ENCODE assay signal across 12 cellular contexts in the genomic region with DNA sequence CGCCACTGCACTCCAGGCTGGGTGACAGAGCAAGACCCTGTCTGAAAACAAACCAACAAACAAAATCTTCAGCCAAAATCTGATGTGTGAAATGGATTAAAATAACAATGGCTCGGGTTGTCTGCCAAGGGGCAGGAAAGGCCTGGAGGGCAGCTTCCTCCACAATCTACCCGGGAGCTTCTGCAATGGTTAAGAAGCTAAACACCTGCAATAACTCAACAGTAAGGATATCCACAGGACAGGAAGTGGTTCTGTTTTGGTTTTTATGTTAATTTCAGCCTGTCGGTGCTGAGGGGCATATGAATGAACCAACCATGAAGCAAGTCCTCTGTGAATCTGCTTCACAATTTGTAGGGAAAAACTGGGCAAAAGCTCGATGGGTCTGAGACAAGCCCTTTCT. TPM values are rescaled to one million over a fixed set of nuclear protein-coding genes. Genes with fewer than 3 reads are reported as not detected.
DNase-seq lines count a peak whose midpoint lies in the region; ATAC-seq and TF ChIP-seq lines count a peak whose summit lies in the region.
"Had no signal": no experiment of that assay in that cellular context is flagged by ENCODE, and none has a peak within 500 bp of the region (broad histone marks: within the 10 kb centered on the region; RNA-seq: fewer than 3 reads in every experiment).

No MANE protein-coding gene starts in this region.

- H3K27ac Mint-ChIP-seq in activated CD4-positive, alpha-beta T cell treated with anti-CD3 and anti-CD28 coated beads, Interleukin-2, amount 10 ng/mL, durations not matched to agents 7 days and 5 days = peak overlapping the region; percentile 20
- H3K27ac Mint-ChIP-seq in activated naive CD8-positive, alpha-beta T cell treated with anti-CD3 and anti-CD28 coated beads, Interleukin-2, amount 10 ng/mL, durations not matched to agents 7 days and 5 days = peak overlapping the region; percentile 76

- CTCF ChIA-PET in activated CD4-positive, alpha-beta T cell treated with anti-CD3 and anti-CD28 coated beads, Interleukin-2, amount 10 ng/mL, durations not matched to agents 7 days and 5 days (lab: Charles Lee) = no interaction called here

- H3K9me3 Mint-ChIP-seq in activated CD4-positive, alpha-beta T cell treated with anti-CD3 and anti-CD28 coated beads, Interleukin-2, amount 10 ng/mL, durations not matched to agents 7 days and 5 days = no peaks in the 10 kb centered on the region
- H3K9me3 Mint-ChIP-seq in activated naive CD8-positive, alpha-beta T cell treated with anti-CD3 and anti-CD28 coated beads, Interleukin-2, amount 10 ng/mL, durations not matched to agents 7 days and 5 days = no peaks in the 10 kb centered on the region

- H2AFZ ChIP-seq in Loucy (ENCODE audit: low read length) = no peak overlapping the region

- intact Hi-C loops in colonic mucosa (cut with DNase I) = no loop called here
- intact Hi-C loops in left colon (cut with DNase I, micrococcal nuclease) = no loop called here

- peaks cover 64% of the 10 kb centered on the region for H3K36me3 ChIP-seq in Loucy (ENCODE audit: insufficient read depth, low read length)
- H3K36me3 ChIP-seq in neutrophil = peaks cover 41% of the 10 kb centered on the region
- peaks cover 10% of the 10 kb centered on the region for H3K36me3 ChIP-seq in colonic mucosa

- peaks cover 5% of the 10 kb centered on the region; the same call in 1 of the 2 replicates for H3F3A ChIP-seq in Loucy (ENCODE audit: low read depth)

- H3K4me3 Mint-ChIP-seq in activated CD4-positive, alpha-beta T cell treated with anti-CD3 and anti-CD28 coated beads, Interleukin-2, amount 10 ng/mL, durations not matched to agents 7 days and 5 days = no peak overlapping the region
- H3K4me3 Mint-ChIP-seq in activated naive CD8-positive, alpha-beta T cell treated with anti-CD3 and anti-CD28 coated beads, Interleukin-2, amount 10 ng/mL, durations not matched to agents 7 days and 5 days = peak overlapping the region; percentile 46

- TF ChIP-seq CTCF in Loucy (conservative IDR thresholded peaks at IDR 0.05; ENCODE audit: low read length) = no peak
- TF ChIP-seq CTCF in neutrophil (IDR thresholded peaks at IDR 0.05) = no peak
- TF ChIP-seq CTCF in colonic mucosa (IDR thresholded peaks at IDR 0.05) = no peak

- H4K20me1 ChIP-seq in Loucy (ENCODE audit: insufficient read depth, low read length, poor library complexity, severe bottlenecking) = no peaks in the 10 kb centered on the region

- H3K9ac ChIP-seq in Loucy (ENCODE audit: low read depth, low read length, poor library complexity, severe bottlenecking) (no peak overlapping the region), colonic mucosa (ENCODE audit: low read depth in 2 of 2, low read length in 2 of 2) (no peak overlapping the region)
- H3K9ac ChIP-seq: KMS-11 had no signal

- no peaks in the 10 kb centered on the region for H3K27me3 Mint-ChIP-seq in activated CD4-positive, alpha-beta T cell treated with anti-CD3 and anti-CD28 coated beads, Interleukin-2, amount 10 ng/mL, durations not matched to agents 7 days and 5 days
- H3K27me3 Mint-ChIP-seq in activated naive CD8-positive, alpha-beta T cell treated with anti-CD3 and anti-CD28 coated beads, Interleukin-2, amount 10 ng/mL, durations not matched to agents 7 days and 5 days = no peaks in the 10 kb centered on the region

- no peaks in the 10 kb centered on the region for H3K9me2 ChIP-seq in Loucy (replicated peaks; ENCODE audit: low read depth, low read length)

- H3K27ac ChIP-seq in neutrophil (peak overlapping the region; percentile 62), colonic mucosa (no peak overlapping the region)
- H3K27ac ChIP-seq: KMS-11, sigmoid colon, upper lobe of left lung had no signal

- POLR2A ChIA-PET in activated CD4-positive, alpha-beta T cell treated with anti-CD3 and anti-CD28 coated beads, Interleukin-2, amount 10 ng/mL, durations not matched to agents 7 days and 5 days (lab: Charles Lee) = no interaction called here
- POLR2A ChIA-PET in activated naive CD8-positive, alpha-beta T cell treated with anti-CD3 and anti-CD28 coated beads, Interleukin-2, amount 10 ng/mL, durations not matched to agents 7 days and 5 days (lab: Charles Lee) = interaction anchor here (0.7 to 2.2 kb wide), 2 partner anchors 9 to 34 kb away, joined by 4 to 9 read pairs; partner anchors contain the start of gene RAD52

- no peaks in the 10 kb centered on the region for H3K79me2 ChIP-seq in Loucy (ENCODE audit: insufficient read depth, low read length)

- H3K4me1 Mint-ChIP-seq in activated CD4-positive, alpha-beta T cell treated with anti-CD3 and anti-CD28 coated beads, Interleukin-2, amount 10 ng/mL, durations not matched to agents 7 days and 5 days = peaks cover 27% of the 10 kb centered on the region
- H3K4me1 Mint-ChIP-seq in activated naive CD8-positive, alpha-beta T cell treated with anti-CD3 and anti-CD28 coated beads, Interleukin-2, amount 10 ng/mL, durations not matched to agents 7 days and 5 days = peaks cover 19% of the 10 kb centered on the region

- no peaks in the 10 kb centered on the region for H3K9me3 ChIP-seq in Loucy (ENCODE audit: insufficient read depth, low read depth, low read length)
- no peaks in the 10 kb centered on the region for H3K9me3 ChIP-seq in neutrophil
- no peaks in the 10 kb centered on the region for H3K9me3 ChIP-seq in colonic mucosa
- H3K9me3 ChIP-seq: sigmoid colon, upper lobe of left lung had no signal

- peaks cover 54% of the 10 kb centered on the region for H3K36me3 Mint-ChIP-seq in activated CD4-positive, alpha-beta T cell treated with anti-CD3 and anti-CD28 coated beads, Interleukin-2, amount 10 ng/mL, durations not matched to agents 7 days and 5 days (ENCODE audit: low read depth)
- peaks cover 19% of the 10 kb centered on the region for H3K36me3 Mint-ChIP-seq in activated naive CD8-positive, alpha-beta T cell treated with anti-CD3 and anti-CD28 coated beads, Interleukin-2, amount 10 ng/mL, durations not matched to agents 7 days and 5 days

- DNase-seq in activated CD4-positive, alpha-beta T cell treated with anti-CD3 and anti-CD28 coated beads, Interleukin-2, amount 10 ng/mL, durations not matched to agents 7 days and 5 days = peak; percentile 8
- DNase-seq in activated CD4-positive, alpha-beta T cell treated with anti-CD3 and anti-CD28 coated beads for 48 hours = no peak
- no peak for DNase-seq in activated naive CD8-positive, alpha-beta T cell treated with anti-CD3 and anti-CD28 coated beads, Interleukin-2, amount 10 ng/mL, durations not matched to agents 7 days and 5 days
- DNase-seq in colonic mucosa = no peak
- no peak for DNase-seq in left colon
- no peak for DNase-seq in NCI-H524 treated with DMSO at 0.1 percent for 48 hours (lab: John Stamatoyannopoulos, UW)
- DNase-seq: NCI-H2171, sigmoid colon, upper lobe of left lung had no signal

- peaks cover 15% of the 10 kb centered on the region for H3K4me1 ChIP-seq in Loucy (ENCODE audit: insufficient read depth, low read length, poor library complexity, severe bottlenecking)
- H3K4me1 ChIP-seq in neutrophil (ENCODE audit: control insufficient read depth in 1 of 2, insufficient read depth in 1 of 2, low read depth in 1 of 2, low read length in 1 of 2) = peaks cover 4 to 27% of the 10 kb centered on the region in 2 experiments
- H3K4me1 ChIP-seq in colonic mucosa = no peaks in the 10 kb centered on the region
- H3K4me1 ChIP-seq: sigmoid colon had no signal

- H3K4me3 ChIP-seq in Loucy (ENCODE audit: low read length, poor library complexity, severe bottlenecking) (no peak overlapping the region), neutrophil (ENCODE audit: low read depth in 1 of 2, low read length in 1 of 2) (no peak overlapping the region), colonic mucosa (no peak overlapping the region)
- H3K4me3 ChIP-seq: sigmoid colon, upper lobe of left lung had no signal

- peak; percentile 75 for ATAC-seq in activated naive CD8-positive, alpha-beta T cell treated with anti-CD3 and anti-CD28 coated beads, Interleukin-2, amount 10 ng/mL, durations not matched to agents 7 days and 5 days (ENCODE audit: low read depth)
- no peak for ATAC-seq in left colon

- H3K27me3 ChIP-seq in Loucy (ENCODE audit: insufficient read depth, low read length, poor library complexity, severe bottlenecking) = no peaks in the 10 kb centered on the region
- no peaks in the 10 kb centered on the region for H3K27me3 ChIP-seq in neutrophil
- H3K27me3 ChIP-seq in colonic mucosa = no peaks in the 10 kb centered on the region
- H3K27me3 ChIP-seq: sigmoid colon, upper lobe of left lung had no signal

- H3K4me2 ChIP-seq in Loucy (ENCODE audit: low read depth, low read length, poor library complexity, severe bottlenecking) = peak overlapping the region; percentile 35
- H3K4me2 ChIP-seq: KMS-11 had no signal

RNA-seq across cellular contexts. Expression of gene RAD52, which starts 34.4 kb away (rescaled TPM):
- 10 to 100 TPM; 18.5 to 19.4 TPM for total RNA-seq in activated CD4-positive, alpha-beta T cell treated with anti-CD3 and anti-CD28 coated beads, Interleukin-2, amount 10 ng/mL, durations not matched to agents 7 days and 5 days
- total RNA-seq in activated naive CD8-positive, alpha-beta T cell treated with anti-CD3 and anti-CD28 coated beads, Interleukin-2, amount 10 ng/mL, durations not matched to agents 7 days and 5 days = 10 to 100 TPM; 15.9 to 17.9 TPM
- 10 to 100 TPM; 19.4 to 28.8 TPM for total RNA-seq in colonic mucosa
- total RNA-seq in left colon = 10 to 100 TPM; 20.9 to 26.3 TPM
